Comparison of ENCODE assay signal across 35 cellular contexts in genomic region chr20:37456948-37457347, GRCh38.
"Had no signal": no experiment of that assay in that cellular context is flagged by ENCODE, and none has a peak within 500 bp of the region (broad histone marks: within the 10 kb centered on the region; RNA-seq: fewer than 3 reads in every experiment).

No MANE protein-coding gene starts in this region.

- H3K4me3 ChIP-seq: MG63 had no signal

- H3K36me3 ChIP-seq: MG63 had no signal

- DNase-seq: Karpas-422, Kasumi-1, MG63, MM.1S, MV-4-11, NCI-H1048, NCI-H1092, NCI-H1092 treated with DMSO at 0.1 percent for 48 hours, NCI-H1105, NCI-H1105 treated with DMSO at 0.1 percent for 48 hours, NCI-H1417, NCI-H1417 treated with DMSO at 0.1 percent for 48 hours, NCI-H1436, NCI-H1436 treated with DMSO at 0.1 percent for 48 hours, NCI-H146, NCI-H1694, NCI-H1694 treated with DMSO at 0.1 percent for 48 hours, NCI-H187, NCI-H187 treated with DMSO at 0.1 percent for 48 hours, NCI-H1930, NCI-H2029, NCI-H2029 treated with DMSO at 0.1 percent for 48 hours, NCI-H2081, NCI-H2081 treated with DMSO at 0.1 percent for 48 hours, NCI-H2107, NCI-H2171, NCI-H2171 treated with DMSO at 0.1 percent for 48 hours, NCI-H2227 treated with DMSO at 0.1 percent for 48 hours, NCI-H226, NCI-H345, NCI-H446, NCI-H446 treated with DMSO at 0.1 percent for 48 hours, NCI-H510A, NCI-H510A treated with DMSO at 0.1 percent for 48 hours, NCI-H524 had no signal
